Comparison of ENCODE assay signal across 8 cellular contexts in genomic region chr1:54944610-54945392, GRCh38. TPM values are rescaled to one million over a fixed set of nuclear protein-coding genes. Genes with fewer than 3 reads are reported as not detected.
A peak's percentile ranks its signal among the peaks of the same experiment; 100 is the strongest.
DNase-seq lines count a peak whose midpoint lies in the region; TF ChIP-seq lines count a peak whose summit lies in the region.

No MANE protein-coding gene starts in this region.

- no peak overlapping the region for H3K4me2 ChIP-seq in neural progenitor cell

- H3K4me3 Mint-ChIP-seq in activated T-helper 2 cell treated with anti-CD3 and anti-CD28 coated beads, Interferon-gamma antibody, Interleukin-2, Interleukin-4, amounts not matched to agents 10 μg/mL and 5 μg/mL and 100 μg/mL, durations not matched to agents 14 hours and 24 hours and 36 hours (ENCODE audit: low read depth), result no peak overlapping the region
- H3K4me3 Mint-ChIP-seq in neural progenitor cell, result no peak overlapping the region

- no peak overlapping the region for H3K9ac ChIP-seq in neural progenitor cell

- H3K27ac ChIP-seq in RWPE1 (peak overlapping the region; percentile 47), neural progenitor cell (no peak overlapping the region), substantia nigra (ENCODE audit: low read depth, low read length, poor library complexity, severe bottlenecking) (no peak overlapping the region)

- no peaks in the 10 kb centered on the region for H4K20me1 ChIP-seq in neural progenitor cell (ENCODE audit: low read depth)

- no peaks in the 10 kb centered on the region for H3K4me1 ChIP-seq in neural progenitor cell

- H3K9me3 ChIP-seq in neural progenitor cell (ENCODE audit: low read depth), result no peaks in the 10 kb centered on the region

- H3K79me2 ChIP-seq in neural progenitor cell (ENCODE audit: low read depth), result no peaks in the 10 kb centered on the region

- no peaks in the 10 kb centered on the region for H3K9me3 Mint-ChIP-seq in activated T-helper 2 cell treated with anti-CD3 and anti-CD28 coated beads, Interferon-gamma antibody, Interleukin-2, Interleukin-4, amounts not matched to agents 10 μg/mL and 5 μg/mL and 100 μg/mL, durations not matched to agents 14 hours and 24 hours and 36 hours
- peaks cover 5% of the 10 kb centered on the region for H3K9me3 Mint-ChIP-seq in neural progenitor cell

- H3K4me1 Mint-ChIP-seq in activated T-helper 2 cell treated with anti-CD3 and anti-CD28 coated beads, Interferon-gamma antibody, Interleukin-2, Interleukin-4, amounts not matched to agents 10 μg/mL and 5 μg/mL and 100 μg/mL, durations not matched to agents 14 hours and 24 hours and 36 hours (ENCODE audit: low read depth), result peaks cover 10% of the 10 kb centered on the region
- H3K4me1 Mint-ChIP-seq in neural progenitor cell, result peaks cover 13% of the 10 kb centered on the region

- POLR2A ChIA-PET in RWPE1 (lab: Yijun Ruan, JAX; ENCODE audit: low non-redundant PET), result no interaction called here

- no peaks in the 10 kb centered on the region for H3K27me3 ChIP-seq in neural progenitor cell

- H2AFZ ChIP-seq in neural progenitor cell (replicated peaks), result no peak overlapping the region

- no peaks in the 10 kb centered on the region for H3K36me3 ChIP-seq in neural progenitor cell

- peak; percentile 80 for DNase-seq in AG08396 (ENCODE audit: low spot score)
- DNase-seq in GM19238 (ENCODE audit: insufficient read length, low spot score), result peak; percentile 63
- DNase-seq in LNCaP clone FGC (ENCODE audit: low read depth), result peak; percentile 61
- DNase-seq in RWPE1 (ENCODE audit: low spot score), result peak; percentile 70
- DNase-seq in activated T-helper 2 cell treated with anti-CD3 and anti-CD28 coated beads, Interferon-gamma antibody, Interleukin-2, Interleukin-4, amounts not matched to agents 10 μg/mL and 5 μg/mL and 100 μg/mL, durations not matched to agents 14 hours and 24 hours and 36 hours (ENCODE audit: low spot score), result peak; percentile 60
- peak; percentile 78 for DNase-seq in fibroblast of the conjunctiva (ENCODE audit: low read depth)
- DNase-seq in neural progenitor cell (ENCODE audit: low spot score), result peak; percentile 86
- DNase-seq in substantia nigra (lab: John Stamatoyannopoulos, UW), result peak in 42 of 49 donors; percentile 5 to 76 (median 54)

- H3K27ac Mint-ChIP-seq in activated T-helper 2 cell treated with anti-CD3 and anti-CD28 coated beads, Interferon-gamma antibody, Interleukin-2, Interleukin-4, amounts not matched to agents 10 μg/mL and 5 μg/mL and 100 μg/mL, durations not matched to agents 14 hours and 24 hours and 36 hours, result no peak overlapping the region
- no peak overlapping the region for H3K27ac Mint-ChIP-seq in neural progenitor cell

- H3K27me3 Mint-ChIP-seq in activated T-helper 2 cell treated with anti-CD3 and anti-CD28 coated beads, Interferon-gamma antibody, Interleukin-2, Interleukin-4, amounts not matched to agents 10 μg/mL and 5 μg/mL and 100 μg/mL, durations not matched to agents 14 hours and 24 hours and 36 hours (ENCODE audit: low read depth), result peaks cover 8% of the 10 kb centered on the region
- H3K27me3 Mint-ChIP-seq in neural progenitor cell (ENCODE audit: insufficient read depth, low read depth), result peaks cover 6% of the 10 kb centered on the region

- H3K4me3 ChIP-seq in LNCaP clone FGC (ENCODE audit: low read depth, low read length), result no peak overlapping the region
- no peak overlapping the region for H3K4me3 ChIP-seq in neural progenitor cell

- H3K36me3 Mint-ChIP-seq in activated T-helper 2 cell treated with anti-CD3 and anti-CD28 coated beads, Interferon-gamma antibody, Interleukin-2, Interleukin-4, amounts not matched to agents 10 μg/mL and 5 μg/mL and 100 μg/mL, durations not matched to agents 14 hours and 24 hours and 36 hours (ENCODE audit: low read depth), result no peaks in the 10 kb centered on the region
- H3K36me3 Mint-ChIP-seq in neural progenitor cell, result no peaks in the 10 kb centered on the region

- no peaks in the 10 kb centered on the region for H3F3A ChIP-seq in neural progenitor cell (ENCODE audit: low read depth)

- intact Hi-C loops in activated T-helper 2 cell treated with anti-CD3 and anti-CD28 coated beads, Interferon-gamma antibody, Interleukin-2, Interleukin-4, amounts not matched to agents 10 μg/mL and 5 μg/mL and 100 μg/mL, durations not matched to agents 14 hours and 24 hours and 36 hours (cut with micrococcal nuclease), result loop anchor here (1.0 kb wide), 2 partner anchors 52 to 78 kb away; no protein-coding TSS in a partner anchor

- CTCF ChIA-PET in RWPE1 (lab: Yijun Ruan, JAX), result interaction anchor here (0.5 to 3.8 kb wide), 19 partner anchors 11 to 153 kb away, joined by 3 to 26 read pairs (median 4); partner anchors contain the start of gene DHCR24

- TF ChIP-seq CTCF in LNCaP clone FGC (IDR thresholded peaks at IDR 0.05; ENCODE audit: control insufficient read depth, extremely low read depth, insufficient read depth) (peak; percentile 72), RWPE1 (conservative IDR thresholded peaks at IDR 0.05; ENCODE audit: low read depth) (peak; percentile 83), neural progenitor cell (IDR thresholded peaks at IDR 0.05) (peak; percentile 90)

RNA-seq across cellular contexts. Expression of gene TMEM61, which starts 35.6 kb away (rescaled TPM):
- 0.16 TPM in 1 of 2 replicates, not detected in the other for total RNA-seq in activated T-helper 2 cell treated with anti-CD3 and anti-CD28 coated beads, Interferon-gamma antibody, Interleukin-2, Interleukin-4, amounts not matched to agents 10 μg/mL and 5 μg/mL and 100 μg/mL, durations not matched to agents 14 hours and 24 hours and 36 hours
- not detected in 2 replicates for total RNA-seq in neural progenitor cell (ENCODE audit: low replicate concordance)

RNA-seq across cellular contexts. Expression of gene BSND, which starts 53.9 kb away (rescaled TPM):
- not detected in 2 replicates for total RNA-seq in activated T-helper 2 cell treated with anti-CD3 and anti-CD28 coated beads, Interferon-gamma antibody, Interleukin-2, Interleukin-4, amounts not matched to agents 10 μg/mL and 5 μg/mL and 100 μg/mL, durations not matched to agents 14 hours and 24 hours and 36 hours
- total RNA-seq in neural progenitor cell (ENCODE audit: low replicate concordance), result not detected in 2 replicates

RNA-seq across cellular contexts. Expression of gene DHCR24, which starts 57.8 kb away (rescaled TPM):
- 223 and 231 TPM in 2 replicates for total RNA-seq in activated T-helper 2 cell treated with anti-CD3 and anti-CD28 coated beads, Interferon-gamma antibody, Interleukin-2, Interleukin-4, amounts not matched to agents 10 μg/mL and 5 μg/mL and 100 μg/mL, durations not matched to agents 14 hours and 24 hours and 36 hours
- 94.5 and 147 TPM in 2 replicates for total RNA-seq in neural progenitor cell (ENCODE audit: low replicate concordance)
